1 cellular context compared by ENCODE assay signal in the genomic region with DNA sequence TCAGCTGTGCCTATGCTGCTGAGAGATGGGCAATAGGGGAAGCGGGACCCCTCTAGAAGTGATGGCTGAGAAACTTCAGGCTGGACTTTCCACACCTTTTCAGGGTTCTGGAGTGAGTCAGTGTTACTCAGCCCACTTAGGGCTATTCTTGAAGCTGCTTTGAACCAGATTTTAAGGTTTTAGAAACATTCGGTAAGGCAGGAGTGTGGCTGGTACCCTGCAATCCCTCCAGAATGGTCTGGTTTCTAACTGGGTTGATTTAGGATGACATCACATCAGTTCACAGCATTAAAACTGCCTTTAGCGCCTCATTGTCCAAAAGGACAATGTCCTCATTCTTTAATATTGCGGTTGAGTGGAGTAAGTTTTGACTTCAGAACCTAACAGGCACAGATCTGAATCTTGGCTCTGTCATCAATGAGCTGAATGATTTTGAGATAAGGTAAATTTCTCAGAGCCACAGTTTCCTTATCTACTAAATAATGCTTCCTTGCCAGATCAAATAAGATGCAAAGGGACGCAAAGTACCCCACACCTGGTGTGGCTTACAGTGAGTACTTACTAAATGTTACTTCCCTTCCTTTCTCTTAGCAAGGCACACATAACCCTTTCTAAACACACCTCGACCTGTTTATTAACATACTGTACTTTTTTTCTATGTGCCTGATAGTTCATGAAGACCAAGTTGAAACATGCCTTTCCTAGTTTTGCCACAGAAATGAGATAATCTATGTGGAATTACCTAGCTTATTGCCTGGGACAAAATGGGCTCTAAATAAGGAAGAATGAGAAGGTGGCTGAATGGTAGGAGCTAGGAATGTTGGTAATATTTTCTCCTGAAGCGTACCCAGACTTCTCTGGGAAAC.
TF ChIP-seq lines count a peak whose summit lies in the region.

No MANE protein-coding gene starts in this region.

TF ChIP-seq in GM23338, 12 proteins besides CTCF, POLR2A, EP300 and RAD21:
- no peak for TF ChIP-seq ZNF114 (CRISPR knock-in tag; IDR thresholded peaks at IDR 0.05)
- TF ChIP-seq REST (IDR thresholded peaks at IDR 0.05; ENCODE audit: unreplicated experiment), result no peak
- no peak for TF ChIP-seq STAT1 (IDR thresholded peaks at IDR 0.05; ENCODE audit: unreplicated experiment)
- no peak for TF ChIP-seq NANOG (IDR thresholded peaks at IDR 0.05; ENCODE audit: borderline replicate concordance)
- no peak for TF ChIP-seq ZNF331 (CRISPR knock-in tag; IDR thresholded peaks at IDR 0.05; ENCODE audit: low read depth)
- no peak for TF ChIP-seq EZH2phosphoT487 (IDR thresholded peaks at IDR 0.05; ENCODE audit: unreplicated experiment)
- no peak for TF ChIP-seq POLR2AphosphoS5 (IDR thresholded peaks at IDR 0.05; ENCODE audit: low read depth)
- TF ChIP-seq, protein P1, sequence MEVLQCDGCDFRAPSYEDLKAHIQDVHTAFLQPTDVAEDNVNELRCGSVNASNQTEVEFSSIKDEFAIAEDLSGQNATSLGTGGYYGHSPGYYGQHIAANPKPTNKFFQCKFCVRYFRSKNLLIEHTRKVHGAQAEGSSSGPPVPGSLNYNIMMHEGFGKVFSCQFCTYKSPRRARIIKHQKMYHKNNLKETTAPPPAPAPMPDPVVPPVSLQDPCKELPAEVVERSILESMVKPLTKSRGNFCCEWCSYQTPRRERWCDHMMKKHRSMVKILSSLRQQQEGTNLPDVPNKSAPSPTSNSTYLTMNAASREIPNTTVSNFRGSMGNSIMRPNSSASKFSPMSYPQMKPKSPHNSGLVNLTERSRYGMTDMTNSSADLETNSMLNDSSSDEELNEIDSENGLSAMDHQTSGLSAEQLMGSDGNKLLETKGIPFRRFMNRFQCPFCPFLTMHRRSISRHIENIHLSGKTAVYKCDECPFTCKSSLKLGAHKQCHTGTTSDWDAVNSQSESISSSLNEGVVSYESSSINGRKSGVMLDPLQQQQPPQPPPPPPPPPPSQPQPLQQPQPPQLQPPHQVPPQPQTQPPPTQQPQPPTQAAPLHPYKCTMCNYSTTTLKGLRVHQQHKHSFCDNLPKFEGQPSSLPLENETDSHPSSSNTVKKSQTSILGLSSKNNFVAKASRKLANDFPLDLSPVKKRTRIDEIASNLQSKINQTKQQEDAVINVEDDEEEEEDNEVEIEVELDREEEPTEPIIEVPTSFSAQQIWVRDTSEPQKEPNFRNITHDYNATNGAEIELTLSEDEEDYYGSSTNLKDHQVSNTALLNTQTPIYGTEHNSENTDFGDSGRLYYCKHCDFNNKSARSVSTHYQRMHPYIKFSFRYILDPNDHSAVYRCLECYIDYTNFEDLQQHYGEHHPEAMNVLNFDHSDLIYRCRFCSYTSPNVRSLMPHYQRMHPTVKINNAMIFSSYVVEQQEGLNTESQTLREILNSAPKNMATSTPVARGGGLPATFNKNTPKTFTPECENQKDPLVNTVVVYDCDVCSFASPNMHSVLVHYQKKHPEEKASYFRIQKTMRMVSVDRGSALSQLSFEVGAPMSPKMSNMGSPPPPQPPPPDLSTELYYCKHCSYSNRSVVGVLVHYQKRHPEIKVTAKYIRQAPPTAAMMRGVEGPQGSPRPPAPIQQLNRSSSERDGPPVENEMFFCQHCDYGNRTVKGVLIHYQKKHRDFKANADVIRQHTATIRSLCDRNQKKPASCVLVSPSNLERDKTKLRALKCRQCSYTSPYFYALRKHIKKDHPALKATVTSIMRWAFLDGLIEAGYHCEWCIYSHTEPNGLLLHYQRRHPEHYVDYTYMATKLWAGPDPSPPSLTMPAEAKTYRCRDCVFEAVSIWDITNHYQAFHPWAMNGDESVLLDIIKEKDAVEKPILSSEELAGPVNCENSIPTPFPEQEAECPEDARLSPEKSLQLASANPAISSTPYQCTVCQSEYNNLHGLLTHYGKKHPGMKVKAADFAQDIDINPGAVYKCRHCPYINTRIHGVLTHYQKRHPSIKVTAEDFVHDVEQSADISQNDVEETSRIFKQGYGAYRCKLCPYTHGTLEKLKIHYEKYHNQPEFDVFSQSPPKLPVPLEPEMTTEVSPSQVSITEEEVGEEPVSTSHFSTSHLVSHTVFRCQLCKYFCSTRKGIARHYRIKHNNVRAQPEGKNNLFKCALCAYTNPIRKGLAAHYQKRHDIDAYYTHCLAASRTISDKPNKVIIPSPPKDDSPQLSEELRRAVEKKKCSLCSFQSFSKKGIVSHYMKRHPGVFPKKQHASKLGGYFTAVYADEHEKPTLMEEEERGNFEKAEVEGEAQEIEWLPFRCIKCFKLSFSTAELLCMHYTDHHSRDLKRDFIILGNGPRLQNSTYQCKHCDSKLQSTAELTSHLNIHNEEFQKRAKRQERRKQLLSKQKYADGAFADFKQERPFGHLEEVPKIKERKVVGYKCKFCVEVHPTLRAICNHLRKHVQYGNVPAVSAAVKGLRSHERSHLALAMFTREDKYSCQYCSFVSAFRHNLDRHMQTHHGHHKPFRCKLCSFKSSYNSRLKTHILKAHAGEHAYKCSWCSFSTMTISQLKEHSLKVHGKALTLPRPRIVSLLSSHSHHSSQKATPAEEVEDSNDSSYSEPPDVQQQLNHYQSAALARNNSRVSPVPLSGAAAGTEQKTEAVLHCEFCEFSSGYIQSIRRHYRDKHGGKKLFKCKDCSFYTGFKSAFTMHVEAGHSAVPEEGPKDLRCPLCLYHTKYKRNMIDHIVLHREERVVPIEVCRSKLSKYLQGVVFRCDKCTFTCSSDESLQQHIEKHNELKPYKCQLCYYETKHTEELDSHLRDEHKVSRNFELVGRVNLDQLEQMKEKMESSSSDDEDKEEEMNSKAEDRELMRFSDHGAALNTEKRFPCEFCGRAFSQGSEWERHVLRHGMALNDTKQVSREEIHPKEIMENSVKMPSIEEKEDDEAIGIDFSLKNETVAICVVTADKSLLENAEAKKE (CRISPR knock-in tag; IDR thresholded peaks at IDR 0.05), result no peak
- TF ChIP-seq ETS1 (IDR thresholded peaks at IDR 0.05), result no peak
- TF ChIP-seq EZH2 (IDR thresholded peaks at IDR 0.05; ENCODE audit: low read depth, unreplicated experiment), result no peak
- TF ChIP-seq CREB1 (CRISPR knock-in tag; IDR thresholded peaks at IDR 0.05; ENCODE audit: low read depth), result no peak
- TF ChIP-seq JUNB (IDR thresholded peaks at IDR 0.05; ENCODE audit: unreplicated experiment), result no peak
